Comparison of ENCODE assay signal across 18 cellular contexts in the genomic region with DNA sequence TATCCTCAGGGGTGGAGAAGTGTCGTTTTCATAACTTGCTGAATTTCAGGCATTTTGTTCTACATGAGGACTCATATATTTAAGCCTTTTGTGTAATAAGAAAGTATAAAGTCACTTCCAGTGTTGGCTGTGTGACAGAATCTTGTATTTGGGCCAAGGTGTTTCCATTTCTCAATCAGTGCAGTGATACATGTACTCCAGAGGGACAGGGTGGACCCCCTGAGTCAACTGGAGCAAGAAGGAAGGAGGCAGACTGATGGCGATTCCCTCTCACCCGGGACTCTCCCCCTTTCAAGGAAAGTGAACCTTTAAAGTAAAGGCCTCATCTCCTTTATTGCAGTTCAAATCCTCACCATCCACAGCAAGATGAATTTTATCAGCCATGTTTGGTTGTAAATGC. TPM values are rescaled to one million over a fixed set of nuclear protein-coding genes. Genes with fewer than 3 reads are reported as not detected.
DNase-seq lines count a peak whose midpoint lies in the region; ATAC-seq and TF ChIP-seq lines count a peak whose summit lies in the region.
"Had no signal": no experiment of that assay in that cellular context is flagged by ENCODE, and none has a peak within 500 bp of the region (broad histone marks: within the 10 kb centered on the region; RNA-seq: fewer than 3 reads in every experiment).

No MANE protein-coding gene starts in this region.

- TF ChIP-seq POLR2A in IMR-90 (IDR thresholded peaks at IDR 0.05; ENCODE audit: low read depth, low read length), result no peak
- no peak for TF ChIP-seq POLR2A in esophagus muscularis mucosa (IDR thresholded peaks at IDR 0.05; ENCODE audit: low read depth)

- peaks cover 13% of the 10 kb centered on the region for H3K4me1 ChIP-seq in cardiac muscle cell (ENCODE audit: low read depth)
- H3K4me1 ChIP-seq in IMR-90 (ENCODE audit: control insufficient read depth, insufficient read depth, low read length), result no peaks in the 10 kb centered on the region
- peaks cover 0 to 8% (median 2%) of the 10 kb centered on the region in 4 donors for H3K4me1 ChIP-seq in esophagus muscularis mucosa
- H3K4me1 ChIP-seq: upper lobe of right lung had no signal

- ATAC-seq in Right ventricle myocardium superior (ENCODE audit: poor library complexity) (no peak), IMR-90 (ENCODE audit: low read depth) (no peak), HG02840 (IDR thresholded peaks at IDR 0.05; ENCODE audit: low FRiP score, unreplicated experiment) (no peak)
- no peak for ATAC-seq in stimulated activated effector memory CD8-positive, alpha-beta T cell treated with anti-CD3 and anti-CD28 coated beads, Interleukin-12 subunit alpha, Interleukin-12 subunit beta, amount 100 ng/mL, for 72 hours
- ATAC-seq: left colon, upper lobe of right lung had no signal

- no peak overlapping the region for H2BK20ac ChIP-seq in IMR-90 (ENCODE audit: low read depth, low read length)

- dilution Hi-C loops in IMR-90 (cut with HindIII; ENCODE audit: low sequenced_read_pairs, unreplicated experiment), result no loop called here

- peaks cover 3% of the 10 kb centered on the region; the same call in 1 of the 2 replicates for H3K9me1 ChIP-seq in IMR-90 (ENCODE audit: insufficient read depth, low read length)

- no peak overlapping the region for H4K8ac ChIP-seq in IMR-90 (ENCODE audit: low read depth in 2 of 2, low read length in 2 of 2)

- no peak overlapping the region for H3K14ac ChIP-seq in IMR-90 (replicated peaks; ENCODE audit: low read depth, low read length)

- BruUV-seq in IMR-90 (replicated peaks; lab: Mats Ljungman, UMichigan), result TSS peak; percentile 61

- H3K27me3 ChIP-seq in cardiac muscle cell (no peaks in the 10 kb centered on the region), IMR-90 (ENCODE audit: control insufficient read depth, insufficient read depth, low read length) (no peaks in the 10 kb centered on the region), esophagus muscularis mucosa (no peaks in the 10 kb centered on the region)
- H3K27me3 ChIP-seq: upper lobe of right lung had no signal

- no peak overlapping the region for H2BK15ac ChIP-seq in IMR-90 (ENCODE audit: low read depth, low read length)

- DNase-seq in cardiac muscle cell (ENCODE audit: low read depth in 1 of 2, low spot score in 1 of 2), result no peak
- no peak for DNase-seq in Right ventricle myocardium superior
- no peak for DNase-seq in IMR-90
- DNase-seq in esophagus muscularis mucosa (ENCODE audit: extremely low spot score), result peak; percentile 85
- DNase-seq in stimulated activated effector memory CD8-positive, alpha-beta T cell treated with anti-CD3 and anti-CD28 coated beads, Interleukin-12 subunit alpha, Interleukin-12 subunit beta, amount 100 ng/mL, for 72 hours (ENCODE audit: low spot score in 2 of 2), result no peak
- DNase-seq in stimulated activated CD4-positive, alpha-beta T cell treated with anti-CD3 and anti-CD28 coated beads, Interleukin-4, amount 100 ng/mL, for 24 hours, result no peak
- no peak for DNase-seq in hepatic stellate cell (ENCODE audit: low spot score)
- DNase-seq: activated CD4-positive, CD25-positive, alpha-beta regulatory T cell treated with anti-CD3 and anti-CD28 coated beads, Interleukin-2, amount 50 U/mL, for 72 hours; activated effector memory CD4-positive, alpha-beta T cell treated with Interleukin-2 at 50 U/mL for 16 hours; effector CD4-positive, alpha-beta T cell; left colon; midbrain; NCI-H1417; NCI-H446 treated with DMSO at 0.1 percent for 48 hours; upper lobe of right lung had no signal

- H3K56ac ChIP-seq in IMR-90 (ENCODE audit: extremely low read depth, insufficient read depth, low read length), result no peak overlapping the region

- no peak overlapping the region for H3K4ac ChIP-seq in IMR-90 (ENCODE audit: low read depth, low read length)

- peaks cover 0 to 12% of the 10 kb centered on the region in 2 experiments; a peak in 2 of 4 replicates for H3K79me1 ChIP-seq in IMR-90 (ENCODE audit: low read depth in 1 of 2, low read length in 2 of 2)

- no peaks in the 10 kb centered on the region for H3K9me3 Mint-ChIP-seq in stimulated activated effector memory CD8-positive, alpha-beta T cell treated with anti-CD3 and anti-CD28 coated beads, Interleukin-12 subunit alpha, Interleukin-12 subunit beta, amount 100 ng/mL, for 72 hours

- no peak overlapping the region for H3K18ac ChIP-seq in IMR-90 (ENCODE audit: low read depth, low read length)

- CTCF ChIA-PET in IMR-90 (lab: Yijun Ruan, JAX), result interaction anchor here (0.5 kb wide), 1 partner anchor 18 kb away, joined by 3 read pairs; no protein-coding TSS in a partner anchor

- no peaks in the 10 kb centered on the region for H4K20me1 ChIP-seq in IMR-90 (ENCODE audit: insufficient read depth, low read length)

- H3K9me3 ChIP-seq in cardiac muscle cell (ENCODE audit: low read depth) (no peaks in the 10 kb centered on the region), IMR-90 (ENCODE audit: control insufficient read depth, insufficient read depth, low read length) (no peaks in the 10 kb centered on the region), esophagus muscularis mucosa (no peaks in the 10 kb centered on the region)
- H3K9me3 ChIP-seq: psoas muscle, upper lobe of right lung had no signal

- TF ChIP-seq CTCF in cardiac muscle cell (IDR thresholded peaks at IDR 0.05; ENCODE audit: low read depth, low read length), result no peak
- no peak for TF ChIP-seq CTCF in IMR-90 (conservative IDR thresholded peaks at IDR 0.05; ENCODE audit: low read depth, low read length)
- TF ChIP-seq CTCF in esophagus muscularis mucosa (IDR thresholded peaks at IDR 0.05), result no peak

- H4K91ac ChIP-seq in IMR-90 (ENCODE audit: insufficient read depth, low read depth, low read length), result no peak overlapping the region

- intact Hi-C loops in Right ventricle myocardium superior (cut with DNase I), result no loop called here
- intact Hi-C loops in IMR-90 (cut with micrococcal nuclease), result no loop called here
- intact Hi-C loops in esophagus muscularis mucosa (cut with DNase I), result no loop called here

- POLR2A ChIA-PET in IMR-90 (lab: Charles Lee; ENCODE audit: unreplicated experiment), result no interaction called here

- H3K27ac ChIP-seq in cardiac muscle cell, result peak overlapping the region; percentile 12
- no peak overlapping the region for H3K27ac ChIP-seq in IMR-90 (ENCODE audit: insufficient read depth, low read length)
- peak overlapping the region in 1 of 4 donors; percentile 8 for H3K27ac ChIP-seq in esophagus muscularis mucosa (replicated peaks in 1 of 4)
- H3K27ac ChIP-seq: psoas muscle, upper lobe of right lung had no signal

- H3K36me3 Mint-ChIP-seq in stimulated activated effector memory CD8-positive, alpha-beta T cell treated with anti-CD3 and anti-CD28 coated beads, Interleukin-12 subunit alpha, Interleukin-12 subunit beta, amount 100 ng/mL, for 72 hours, result peaks cover 50% of the 10 kb centered on the region

- no peak overlapping the region for H3K9ac ChIP-seq in IMR-90 (ENCODE audit: low read depth, low read length)

- H3K36me3 ChIP-seq in cardiac muscle cell, result peaks cover 30% of the 10 kb centered on the region
- peaks cover 26% of the 10 kb centered on the region for H3K36me3 ChIP-seq in IMR-90 (ENCODE audit: control insufficient read depth, insufficient read depth, low read length)
- H3K36me3 ChIP-seq in esophagus muscularis mucosa, result peaks cover 25 to 65% (median 56%) of the 10 kb centered on the region in 4 donors

- H3K4me3 Mint-ChIP-seq in stimulated activated effector memory CD8-positive, alpha-beta T cell treated with anti-CD3 and anti-CD28 coated beads, Interleukin-12 subunit alpha, Interleukin-12 subunit beta, amount 100 ng/mL, for 72 hours, result no peak overlapping the region

- WGBS in IMR-90 (ENCODE audit: extremely low coverage in 2 of 2, insufficient read length in 1 of 2), 2 experiments, result no CpG with 5 or more reads among the region's 3 CpGs
- 75% methylated on average over 3 of the region's 3 CpGs for WGBS in esophagus muscularis mucosa

- no peak for TF ChIP-seq EP300 in esophagus muscularis mucosa (IDR thresholded peaks at IDR 0.05)

- H3K4me2 ChIP-seq in IMR-90 (ENCODE audit: low read depth, low read length), result no peak overlapping the region

- no peak overlapping the region for H2AK9ac ChIP-seq in IMR-90 (replicated peaks; ENCODE audit: low read depth, low read length, poor library complexity)

- H3K23ac ChIP-seq in IMR-90 (ENCODE audit: low read depth, low read length), result no peak overlapping the region

- H3K27ac Mint-ChIP-seq in stimulated activated effector memory CD8-positive, alpha-beta T cell treated with anti-CD3 and anti-CD28 coated beads, Interleukin-12 subunit alpha, Interleukin-12 subunit beta, amount 100 ng/mL, for 72 hours, result peak overlapping the region; percentile 60

- no peak overlapping the region for H4K5ac ChIP-seq in IMR-90 (ENCODE audit: low read depth, low read length)

- in situ Hi-C loops in IMR-90 (cut with MboI; ENCODE audit: low sequenced_read_pairs), result no loop called here

- no peak overlapping the region for H2BK5ac ChIP-seq in IMR-90 (ENCODE audit: low read depth, low read length, poor library complexity, severe bottlenecking)

- H2AK5ac ChIP-seq in IMR-90 (ENCODE audit: low read depth, low read length), result no peak overlapping the region

- peaks cover 37% of the 10 kb centered on the region for H3K4me1 Mint-ChIP-seq in stimulated activated effector memory CD8-positive, alpha-beta T cell treated with anti-CD3 and anti-CD28 coated beads, Interleukin-12 subunit alpha, Interleukin-12 subunit beta, amount 100 ng/mL, for 72 hours

- no peak overlapping the region for H3K4me3 ChIP-seq in cardiac muscle cell
- H3K4me3 ChIP-seq in IMR-90 (ENCODE audit: insufficient read depth, low read depth, low read length), result no peak overlapping the region
- no peak overlapping the region for H3K4me3 ChIP-seq in esophagus muscularis mucosa
- H3K4me3 ChIP-seq: psoas muscle, skin epidermis, upper lobe of right lung had no signal

- no peak overlapping the region for H2AFZ ChIP-seq in IMR-90 (replicated peaks; ENCODE audit: low read length, poor library complexity)

- H2BK120ac ChIP-seq in IMR-90 (ENCODE audit: low read depth, low read length), result no peak overlapping the region

- TF ChIP-seq RAD21 in IMR-90 (IDR thresholded peaks at IDR 0.05; ENCODE audit: low read length), result no peak

TF ChIP-seq in IMR-90, 13 proteins besides CTCF, POLR2A, EP300 and RAD21:
- TF ChIP-seq CEBPB (IDR thresholded peaks at IDR 0.05; ENCODE audit: low read depth, low read length) (no peak), RFX5 (IDR thresholded peaks at IDR 0.05; ENCODE audit: low read depth, low read length) (no peak), FOS (IDR thresholded peaks at IDR 0.05; ENCODE audit: low read depth, low read length) (no peak)

RNA-seq across cellular contexts. Expression of a gene that starts 20.3 kb away (rescaled TPM):
- total RNA-seq in cardiac muscle cell (1.7 and 2.3 TPM in 2 replicates), Right ventricle myocardium superior (0.32 TPM), IMR-90 (2012; rRNA removed) (1.9 and 2.0 TPM in 2 replicates), esophagus muscularis mucosa (1 to 10 TPM; 2.1 to 5.0 (median 4.5) TPM)
- polyA plus RNA-seq in cardiac muscle cell (1.1 and 3.8 TPM in 2 replicates), IMR-90 (2012; rRNA removed) (2.8 and 2.9 TPM in 2 replicates)
- 2.3 and 2.8 TPM in 2 replicates for polyA plus RNA-seq in IMR-90 (2012; cell fraction: cytosol; rRNA removed)
- polyA plus RNA-seq in IMR-90 (2012; cell fraction: nucleus; rRNA removed; ENCODE audit: low replicate concordance), result 19.2 and 25.7 TPM in 2 replicates
